ENCODE assay signal across 8 cellular contexts in genomic region chr1:204363335-204364114, GRCh38. TPM values are rescaled to one million over a fixed set of nuclear protein-coding genes. Genes with fewer than 3 reads are reported as not detected.
A peak's percentile ranks its signal among the peaks of the same experiment; 100 is the strongest.
DNase-seq lines count a peak whose midpoint lies in the region; ATAC-seq and TF ChIP-seq lines count a peak whose summit lies in the region.

No MANE protein-coding gene starts in this region.

- peak overlapping the region; percentile 85 for H3K4me2 ChIP-seq in OCI-LY1 (ENCODE audit: low read length)

- H3K9me3 ChIP-seq in HUES6 (ENCODE audit: control insufficient read depth, insufficient read depth, low read depth, low read length) (no peaks in the 10 kb centered on the region), OCI-LY1 (ENCODE audit: low read length) (no peaks in the 10 kb centered on the region), esophagus (ENCODE audit: control insufficient read depth in 2 of 2, insufficient read depth in 1 of 2, low read depth in 1 of 2, low read length in 1 of 2) (no peaks in the 10 kb centered on the region), mucosa of stomach (ENCODE audit: control insufficient read depth, low read length) (no peaks in the 10 kb centered on the region)

- in situ Hi-C loops in GM13976 (cut with MboI; ENCODE audit: low sequenced_read_pairs, unreplicated experiment), result loop anchor here (10.0 kb wide), 1 partner anchor 199 kb away; the partner anchor contains the start of gene REN

- no peaks in the 10 kb centered on the region for H3K79me2 ChIP-seq in OCI-LY1 (ENCODE audit: insufficient read depth, low read length)

- no peaks in the 10 kb centered on the region for H3K9me2 ChIP-seq in OCI-LY1 (ENCODE audit: low read depth, low read length)

- H3K4me3 ChIP-seq in HUES6 (ENCODE audit: low read depth, low read length) (peak overlapping the region; percentile 43), OCI-LY1 (ENCODE audit: low read depth, low read length, poor library complexity, severe bottlenecking) (peak overlapping the region; percentile 58), esophagus (ENCODE audit: low read depth in 1 of 2, low read length in 2 of 2) (peak overlapping the region; percentile 33 to 35), mucosa of stomach (ENCODE audit: low read length) (peak overlapping the region; percentile 65)

- H3K4me1 ChIP-seq in HUES6 (ENCODE audit: control insufficient read depth, insufficient read depth, low read length), result peaks cover 21% of the 10 kb centered on the region
- H3K4me1 ChIP-seq in OCI-LY1 (ENCODE audit: insufficient read depth, low read length, severe bottlenecking), result peaks cover 7% of the 10 kb centered on the region
- peaks cover 3% of the 10 kb centered on the region in 2 donors for H3K4me1 ChIP-seq in esophagus (ENCODE audit: control insufficient read depth in 2 of 2, insufficient read depth in 2 of 2, low read length in 1 of 2)
- peaks cover 58% of the 10 kb centered on the region for H3K4me1 ChIP-seq in mucosa of stomach (ENCODE audit: control insufficient read depth, insufficient read depth, low read length)

- DNase-seq in GM13976 (ENCODE audit: low spot score) (peak; percentile 83), activated T-cell treated with anti-CD3 and anti-CD28 coated beads for 4 hours (peak; percentile 57)
- peak; percentile 58 for DNase-seq in stimulated activated CD8-positive, alpha-beta memory T cell treated with anti-CD3 and anti-CD28 coated beads, Interleukin-4, amount 100 ng/mL, for 24 hours (ENCODE audit: low read depth)

- WGBS in esophagus, 2 donors, result 0% methylated on average over 27 of the region's 27 CpGs

- H3K27ac ChIP-seq in HUES6 (ENCODE audit: low read depth, low read length) (no peak overlapping the region), OCI-LY1 (ENCODE audit: low read depth, low read length, poor library complexity, severe bottlenecking) (no peak overlapping the region), esophagus (ENCODE audit: low read depth in 2 of 2, low read length in 1 of 2) (peak overlapping the region; percentile 40 to 66)

- TF ChIP-seq CTCF in GM13976 (IDR thresholded peaks at IDR 0.05; ENCODE audit: borderline replicate concordance, control extremely low read depth, extremely low read depth, insufficient read depth, missing control alignments), result peak; percentile 71
- peak; percentile 96 for TF ChIP-seq CTCF in OCI-LY1 (IDR thresholded peaks at IDR 0.05; ENCODE audit: low read length)

- H3K36me3 ChIP-seq in HUES6 (ENCODE audit: control insufficient read depth, insufficient read depth, low read length), result no peaks in the 10 kb centered on the region
- H3K36me3 ChIP-seq in OCI-LY1 (ENCODE audit: insufficient read depth, low read length), result no peaks in the 10 kb centered on the region
- H3K36me3 ChIP-seq in esophagus (ENCODE audit: control insufficient read depth in 2 of 2, insufficient read depth in 2 of 2, low read length in 1 of 2), result no peaks in the 10 kb centered on the region
- H3K36me3 ChIP-seq in mucosa of stomach (ENCODE audit: control insufficient read depth, insufficient read depth, low read length), result peaks cover under 1% of the 10 kb centered on the region

- peaks cover 34% of the 10 kb centered on the region for H3K27me3 ChIP-seq in HUES6 (ENCODE audit: control insufficient read depth, insufficient read depth, low read length)
- H3K27me3 ChIP-seq in OCI-LY1 (ENCODE audit: insufficient read depth, low read length), result peaks cover 6% of the 10 kb centered on the region; the same call in 1 of the 2 replicates
- H3K27me3 ChIP-seq in esophagus (ENCODE audit: control insufficient read depth in 1 of 2, insufficient read depth in 2 of 2, low read length in 2 of 2), result no peaks in the 10 kb centered on the region
- no peaks in the 10 kb centered on the region for H3K27me3 ChIP-seq in mucosa of stomach (ENCODE audit: control insufficient read depth, insufficient read depth, low read length)

- H3K9ac ChIP-seq in HUES6 (ENCODE audit: low read length) (peak overlapping the region; percentile 33), OCI-LY1 (ENCODE audit: low read length) (peak overlapping the region; percentile 52), mucosa of stomach (ENCODE audit: low read length) (peak overlapping the region; percentile 64)

- no peaks in the 10 kb centered on the region for H4K20me1 ChIP-seq in OCI-LY1 (ENCODE audit: insufficient read depth, low read length)

- no peak for ATAC-seq in HG02610 (IDR thresholded peaks at IDR 0.05; ENCODE audit: unreplicated experiment)

- H3F3A ChIP-seq in OCI-LY1 (ENCODE audit: insufficient read depth, low read length), result no peaks in the 10 kb centered on the region

- H2AFZ ChIP-seq in OCI-LY1 (ENCODE audit: low read length), result peak overlapping the region; percentile 61; the same call in 1 of the 2 replicates

RNA-seq across cellular contexts. Expression of gene PLEKHA6, which starts 3.8 kb away (rescaled TPM):
- polyA plus RNA-seq in esophagus, result 10 to 100 TPM; 11.0 to 36.3 TPM

RNA-seq across cellular contexts. Expression of gene PPP1R15B, which starts 48.1 kb away (rescaled TPM):
- 10 to 100 TPM; 14.1 to 15.7 TPM for polyA plus RNA-seq in esophagus

Comparison
In these comparisons a context has a peak if more than half of its experiments do, and no peak if none do; other contexts are left out.
1. H3K27ac ChIP-seq: peak in esophagus (2 of 2); none in HUES6 (single experiment) and OCI-LY1 (single experiment).
2. Peak in every context shown above with its lines, with median percentiles within 50 percentile points of each other: DNase-seq, H3K4me3 ChIP-seq and H3K9ac ChIP-seq.